Comparison of ENCODE assay signal across 1 cellular context in genomic region chr2:233531880-233532458, GRCh38.
TF ChIP-seq lines count a peak whose summit lies in the region.

No MANE protein-coding gene starts in this region.

TF ChIP-seq in K562, 482 proteins besides CTCF, POLR2A, EP300 and RAD21 (continued from another document):
- TF ChIP-seq MAX (CRISPR knock-in tag; IDR thresholded peaks at IDR 0.05): no peak
- no peak for TF ChIP-seq EWSR1 (IDR thresholded peaks at IDR 0.05; ENCODE audit: borderline replicate concordance, low read depth, partially characterized antibody)
